In genomic region chr7:127089146-127089545, GRCh38 we compare ENCODE assay signal across 31 cellular contexts.
"Had no signal": no experiment of that assay in that cellular context is flagged by ENCODE, and none has a peak within 500 bp of the region (broad histone marks: within the 10 kb centered on the region; RNA-seq: fewer than 3 reads in every experiment).

No MANE protein-coding gene starts in this region.

- DNase-seq: naive B cell; naive thymus-derived CD8-positive, alpha-beta T cell; nephron progenitor cell; nucleus accumbens; ovary; retina; right lobe of liver; sigmoid colon; small intestine; spleen; stimulated activated CD4-positive, alpha-beta T cell treated with anti-CD3 and anti-CD28 coated beads, Interleukin-12 subunit alpha, Interleukin-12 subunit beta, amount 100 ng/mL, for 4 hours; stimulated activated CD4-positive, alpha-beta T cell treated with anti-CD3 and anti-CD28 coated beads, Interleukin-1b, Interleukin-23, amount 100 ng/mL, for 48 hours; stimulated activated CD4-positive, alpha-beta T cell treated with anti-CD3 and anti-CD28 coated beads, Interleukin-4, amount 100 ng/mL, for 1 hour; stimulated activated CD4-positive, alpha-beta T cell treated with anti-CD3 and anti-CD28 coated beads, Interleukin-4, amount 100 ng/mL, for 4 hours; stimulated activated CD8-positive, alpha-beta memory T cell treated with anti-CD3 and anti-CD28 coated beads, Interleukin-4, amount 100 ng/mL, for 48 hours; stimulated activated naive CD4-positive, alpha-beta T cell; stimulated activated naive CD8-positive, alpha-beta T cell treated with anti-CD3 and anti-CD28 coated beads, Interleukin-15, amount 100 ng/mL, for 72 hours; stimulated activated naive CD8-positive, alpha-beta T cell treated with anti-CD3 and anti-CD28 coated beads, Interleukin-15, Interleukin-2, amounts not matched to agents 100 U/mL and 50 U/mL, for 24 hours; substantia nigra; thyroid gland; trophoblast cell; upper lobe of left lung had no signal

- H3K27ac ChIP-seq: neutrophil, ovary, parathyroid adenoma, prostate gland, right atrium auricular region, right lobe of liver, sigmoid colon, spleen, thoracic aorta, thyroid gland, tibial nerve, upper lobe of left lung, vagina had no signal

- ATAC-seq: naive thymus-derived CD8-positive, alpha-beta T cell; natural killer cell treated with Interleukin-12 subunit alpha and Interleukin-12 subunit beta and Interleukin-15 and Interleukin-18, amount 100 ng/mL, for 72 hours; right lobe of liver; stimulated activated memory B cell treated with anti-CD40 and anti-IgM and Interleukin-4, amounts not matched to agents 10 μg/mL and 1 μg/mL and 100 μg/mL, for 72 hours; stimulated activated naive CD8-positive, alpha-beta T cell treated with anti-CD3 and anti-CD28 coated beads, Interleukin-15, amount 100 ng/mL, for 72 hours; stimulated activated naive CD8-positive, alpha-beta T cell treated with anti-CD3 and anti-CD28 coated beads, Interleukin-15, Interleukin-2, amounts not matched to agents 100 U/mL and 50 U/mL, for 24 hours had no signal
